In the genomic region with DNA sequence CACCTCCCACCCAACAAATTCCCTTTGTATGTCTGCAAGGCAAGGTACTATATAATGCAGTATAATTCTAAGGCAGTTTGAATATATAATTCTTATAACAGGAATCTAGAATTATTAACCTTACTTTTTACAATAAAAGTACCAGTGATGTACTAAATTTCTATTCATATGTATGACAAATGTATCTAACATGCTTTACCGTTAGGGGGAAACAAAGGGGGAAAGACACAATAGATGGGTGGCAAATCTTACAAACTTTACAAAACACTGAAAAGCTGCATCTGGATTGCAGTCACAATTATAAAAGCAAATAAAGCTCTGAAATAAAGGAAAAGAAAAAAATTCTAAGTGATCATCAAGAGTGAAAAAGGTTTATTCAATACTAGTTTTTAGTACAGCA, we compare ENCODE assay signal across 10 cellular contexts. TPM values are rescaled to one million over a fixed set of nuclear protein-coding genes. Genes with fewer than 3 reads are reported as not detected.
DNase-seq lines count a peak whose midpoint lies in the region; TF ChIP-seq lines count a peak whose summit lies in the region.
"Had no signal": no experiment of that assay in that cellular context is flagged by ENCODE, and none has a peak within 500 bp of the region (broad histone marks: within the 10 kb centered on the region; RNA-seq: fewer than 3 reads in every experiment).

No MANE protein-coding gene starts in this region.

- H3K36me3 Mint-ChIP-seq in CD4-positive, alpha-beta memory T cell, result peaks cover 3 to 6% of the 10 kb centered on the region in 2 donors
- no peaks in the 10 kb centered on the region for H3K36me3 Mint-ChIP-seq in activated T-helper 2 cell treated with anti-CD3 and anti-CD28 coated beads, Interferon-gamma antibody, Interleukin-2, Interleukin-4, amounts not matched to agents 10 μg/mL and 5 μg/mL and 100 μg/mL, durations not matched to agents 14 hours and 24 hours and 36 hours (ENCODE audit: low read depth)

- H3K27me3 ChIP-seq in mammary epithelial cell (ENCODE audit: insufficient read depth, low read length), result no peaks in the 10 kb centered on the region
- no peaks in the 10 kb centered on the region for H3K27me3 ChIP-seq in muscle layer of duodenum (ENCODE audit: low read depth, low read length)
- H3K27me3 ChIP-seq in CD4-positive, alpha-beta memory T cell (ENCODE audit: insufficient read depth, low read length), result peaks cover 14% of the 10 kb centered on the region

- H3K4me3 Mint-ChIP-seq in CD4-positive, alpha-beta memory T cell, result no peak overlapping the region
- H3K4me3 Mint-ChIP-seq in activated T-helper 2 cell treated with anti-CD3 and anti-CD28 coated beads, Interferon-gamma antibody, Interleukin-2, Interleukin-4, amounts not matched to agents 10 μg/mL and 5 μg/mL and 100 μg/mL, durations not matched to agents 14 hours and 24 hours and 36 hours (ENCODE audit: low read depth), result no peak overlapping the region

- WGBS in mammary epithelial cell (ENCODE audit: low coverage, missing lambda C conversion rate), result 83% methylated on average over 1 of the region's 1 CpG

- no peak overlapping the region for H3K27ac ChIP-seq in mammary epithelial cell (ENCODE audit: insufficient read depth, low read depth, low read length)
- H3K27ac ChIP-seq in muscle layer of duodenum (ENCODE audit: low read length), result no peak overlapping the region
- no peak overlapping the region for H3K27ac ChIP-seq in CD4-positive, alpha-beta memory T cell (ENCODE audit: low read depth, low read length)

- peaks cover 26 to 36% of the 10 kb centered on the region in 2 donors for H3K27me3 Mint-ChIP-seq in CD4-positive, alpha-beta memory T cell
- H3K27me3 Mint-ChIP-seq in activated T-helper 2 cell treated with anti-CD3 and anti-CD28 coated beads, Interferon-gamma antibody, Interleukin-2, Interleukin-4, amounts not matched to agents 10 μg/mL and 5 μg/mL and 100 μg/mL, durations not matched to agents 14 hours and 24 hours and 36 hours (ENCODE audit: low read depth), result peaks cover 51% of the 10 kb centered on the region

- H3K36me3 ChIP-seq in mammary epithelial cell (ENCODE audit: insufficient read depth, low read length) (no peaks in the 10 kb centered on the region), muscle layer of duodenum (ENCODE audit: control insufficient read depth in 1 of 2, insufficient read depth in 2 of 2, low read length in 2 of 2) (peaks cover 0 to 3% of the 10 kb centered on the region in 2 donors)
- no peaks in the 10 kb centered on the region for H3K36me3 ChIP-seq in CD4-positive, alpha-beta memory T cell (ENCODE audit: insufficient read depth, low read length)

- POLR2A ChIA-PET in AG04449 (lab: Yijun Ruan, JAX), result interaction anchor here (1.0 kb wide), 1 partner anchor 444 kb away, joined by 3 read pairs; the partner anchor contains the start of gene GPBP1L1
- POLR2A ChIA-PET in CD4-positive, alpha-beta memory T cell (lab: Charles Lee; ENCODE audit: partially characterized antibody), result no interaction called here

- no TSS peak for BruUV-seq in mammary epithelial cell (replicated peaks; lab: Mats Ljungman, UMichigan)

- H3K9me3 ChIP-seq in mammary epithelial cell (replicated peaks; ENCODE audit: insufficient read depth, low read length), result no peaks in the 10 kb centered on the region
- no peaks in the 10 kb centered on the region for H3K9me3 ChIP-seq in muscle layer of duodenum (ENCODE audit: control insufficient read depth in 1 of 2, low read length in 2 of 2)
- H3K9me3 ChIP-seq in CD4-positive, alpha-beta memory T cell (ENCODE audit: control insufficient read depth in 1 of 2, low read length in 2 of 2), result no peaks in the 10 kb centered on the region

- H3K4me3 ChIP-seq in AG04449 (ENCODE audit: low read depth, low read length) (peak overlapping the region; percentile 75), mammary epithelial cell (replicated peaks in 1 of 3; ENCODE audit: insufficient read depth in 1 of 3, low read depth in 2 of 3, low read length in 3 of 3) (peak overlapping the region; percentile 73 to 99 (median 78)), muscle layer of duodenum (ENCODE audit: low read depth in 1 of 2, low read length in 2 of 2) (peak overlapping the region; percentile 87 to 91)
- H3K4me3 ChIP-seq in Jurkat, Clone E6-1 (ENCODE audit: low read length), result peak overlapping the region; percentile 83
- no peak overlapping the region for H3K4me3 ChIP-seq in CD4-positive, alpha-beta memory T cell (ENCODE audit: low read length in 2 of 2)

- in situ Hi-C loops in mammary epithelial cell (cut with MboI; ENCODE audit: low sequenced_read_pairs in 2 of 2), result no loop called here

- intact Hi-C loops in mammary epithelial cell (cut with micrococcal nuclease), result no loop called here
- intact Hi-C loops in CD4-positive, alpha-beta memory T cell (cut with micrococcal nuclease), result no loop called here
- intact Hi-C loops in activated T-helper 2 cell treated with anti-CD3 and anti-CD28 coated beads, Interferon-gamma antibody, Interleukin-2, Interleukin-4, amounts not matched to agents 10 μg/mL and 5 μg/mL and 100 μg/mL, durations not matched to agents 14 hours and 24 hours and 36 hours (cut with micrococcal nuclease), result loop anchor here (5.0 kb wide), 1 partner anchor 328 kb away; the partner anchor contains the start of gene MAST2

- dilution Hi-C loops in mammary epithelial cell (cut with HindIII; ENCODE audit: low sequenced_read_pairs), result no loop called here

- H2AFZ ChIP-seq in mammary epithelial cell (ENCODE audit: low read depth, low read length), result no peak overlapping the region

- TF ChIP-seq CTCF in AG04449 (IDR thresholded peaks at IDR 0.05; ENCODE audit: insufficient read depth, low read length, missing control alignments) (no peak), mammary epithelial cell (conservative IDR thresholded peaks at IDR 0.05 in 1 of 2, IDR thresholded peaks at IDR 0.05 in 1 of 2; ENCODE audit: extremely low read depth in 1 of 2, insufficient read depth in 1 of 2, low read depth in 1 of 2, low read length in 2 of 2) (no peak)

- H3K79me2 ChIP-seq in mammary epithelial cell (ENCODE audit: insufficient read depth, low read length), result peaks cover 44% of the 10 kb centered on the region

- peaks cover 25% of the 10 kb centered on the region for H3K4me1 ChIP-seq in mammary epithelial cell (ENCODE audit: insufficient read depth, low read length)
- H3K4me1 ChIP-seq in muscle layer of duodenum (ENCODE audit: control insufficient read depth in 1 of 2, insufficient read depth in 2 of 2, low read length in 2 of 2), result peaks cover 0 to 13% of the 10 kb centered on the region in 2 donors
- peaks cover 17% of the 10 kb centered on the region for H3K4me1 ChIP-seq in CD4-positive, alpha-beta memory T cell (ENCODE audit: insufficient read depth, low read length)

- DNase-seq in AG04449 (ENCODE audit: low read depth, low spot score) (no peak), mammary epithelial cell (no peak), NOMO-1 treated with dmso at 0.1 percent for 144 hours (lab: John Stamatoyannopoulos, UW; ENCODE audit: unreplicated experiment) (no peak)
- no peak for DNase-seq in Jurkat, Clone E6-1 (ENCODE audit: low read depth, low spot score)
- no peak for DNase-seq in activated effector memory CD4-positive, alpha-beta T cell treated with Interleukin-2 at 50 U/mL for 16 hours
- no peak for DNase-seq in CD4-positive, alpha-beta memory T cell
- DNase-seq in activated T-helper 2 cell treated with anti-CD3 and anti-CD28 coated beads, Interferon-gamma antibody, Interleukin-2, Interleukin-4, amounts not matched to agents 10 μg/mL and 5 μg/mL and 100 μg/mL, durations not matched to agents 14 hours and 24 hours and 36 hours (ENCODE audit: low spot score), result no peak
- DNase-seq: amniotic stem cell, kidney glomerular epithelial cell had no signal

- peaks cover 13 to 28% (median 23%) of the 10 kb centered on the region in 4 donors for H3K4me1 Mint-ChIP-seq in CD4-positive, alpha-beta memory T cell
- peaks cover 24% of the 10 kb centered on the region for H3K4me1 Mint-ChIP-seq in activated T-helper 2 cell treated with anti-CD3 and anti-CD28 coated beads, Interferon-gamma antibody, Interleukin-2, Interleukin-4, amounts not matched to agents 10 μg/mL and 5 μg/mL and 100 μg/mL, durations not matched to agents 14 hours and 24 hours and 36 hours (ENCODE audit: low read depth)

- H3K4me2 ChIP-seq in mammary epithelial cell (ENCODE audit: insufficient read depth, low read depth, low read length), result peak overlapping the region; percentile 82

- no peak overlapping the region for H3K27ac Mint-ChIP-seq in CD4-positive, alpha-beta memory T cell
- H3K27ac Mint-ChIP-seq in activated T-helper 2 cell treated with anti-CD3 and anti-CD28 coated beads, Interferon-gamma antibody, Interleukin-2, Interleukin-4, amounts not matched to agents 10 μg/mL and 5 μg/mL and 100 μg/mL, durations not matched to agents 14 hours and 24 hours and 36 hours, result no peak overlapping the region

- H3K9ac ChIP-seq in mammary epithelial cell (ENCODE audit: insufficient read depth, low read length), result peak overlapping the region; percentile 90

- CTCF ChIA-PET in AG04449 (lab: Yijun Ruan, JAX), result interaction anchor here (1.0 to 2.7 kb wide), 4 partner anchors 15 to 92 kb away, joined by 3 to 9 read pairs (median 4); no protein-coding TSS in a partner anchor
- CTCF ChIA-PET in mammary epithelial cell (lab: Charles Lee; ENCODE audit: low non-redundant PET), result no interaction called here
- CTCF ChIA-PET in CD4-positive, alpha-beta memory T cell (lab: Charles Lee; ENCODE audit: partially characterized antibody), result no interaction called here

- no peaks in the 10 kb centered on the region for H3K9me3 Mint-ChIP-seq in CD4-positive, alpha-beta memory T cell
- no peaks in the 10 kb centered on the region for H3K9me3 Mint-ChIP-seq in activated T-helper 2 cell treated with anti-CD3 and anti-CD28 coated beads, Interferon-gamma antibody, Interleukin-2, Interleukin-4, amounts not matched to agents 10 μg/mL and 5 μg/mL and 100 μg/mL, durations not matched to agents 14 hours and 24 hours and 36 hours

- H4K20me1 ChIP-seq in mammary epithelial cell (ENCODE audit: insufficient read depth, low read length), result no peaks in the 10 kb centered on the region

RNA-seq across cellular contexts. Expression of gene PIK3R3, which starts 2.3 kb away (rescaled TPM):
- polyA plus RNA-seq in Jurkat, Clone E6-1 (2012; ENCODE audit: insufficient read depth, insufficient read length), result 21.3 TPM
- total RNA-seq in mammary epithelial cell, result 10 to 100 TPM; 12.8 to 13.8 TPM
- 7.3 TPM for polyA plus RNA-seq in mammary epithelial cell
- 15.3 TPM for polyA minus RNA-seq in mammary epithelial cell
- total RNA-seq in CD4-positive, alpha-beta memory T cell, result under 1 TPM; 0.23 to 0.25 TPM
- polyA plus RNA-seq in CD4-positive, alpha-beta memory T cell, result under 1 TPM in 1 of 2 donors, not detected in 1; 0.32 TPM
- 2.8 and 3.3 TPM in 2 replicates for total RNA-seq in activated T-helper 2 cell treated with anti-CD3 and anti-CD28 coated beads, Interferon-gamma antibody, Interleukin-2, Interleukin-4, amounts not matched to agents 10 μg/mL and 5 μg/mL and 100 μg/mL, durations not matched to agents 14 hours and 24 hours and 36 hours

RNA-seq across cellular contexts. Expression of gene TSPAN1, which starts 44.7 kb away (rescaled TPM):
- not detected for polyA plus RNA-seq in Jurkat, Clone E6-1 (2012; ENCODE audit: insufficient read depth, insufficient read length)
- total RNA-seq in mammary epithelial cell, result 100 to 1,000 TPM; 116 to 277 TPM
- 510 TPM for polyA plus RNA-seq in mammary epithelial cell
- polyA minus RNA-seq in mammary epithelial cell, result 362 TPM
- not detected for total RNA-seq in CD4-positive, alpha-beta memory T cell
- not detected for polyA plus RNA-seq in CD4-positive, alpha-beta memory T cell
- total RNA-seq in activated T-helper 2 cell treated with anti-CD3 and anti-CD28 coated beads, Interferon-gamma antibody, Interleukin-2, Interleukin-4, amounts not matched to agents 10 μg/mL and 5 μg/mL and 100 μg/mL, durations not matched to agents 14 hours and 24 hours and 36 hours, result 0.46 TPM in 1 of 2 replicates, not detected in the other

RNA-seq across cellular contexts. Expression of gene P3R3URF, which starts 46.1 kb away (rescaled TPM):
- polyA plus RNA-seq in Jurkat, Clone E6-1 (2012; ENCODE audit: insufficient read depth, insufficient read length), result not detected
- total RNA-seq in mammary epithelial cell, result not detected
- polyA plus RNA-seq in mammary epithelial cell, result not detected
- polyA minus RNA-seq in mammary epithelial cell, result not detected
- not detected for total RNA-seq in CD4-positive, alpha-beta memory T cell
- not detected for polyA plus RNA-seq in CD4-positive, alpha-beta memory T cell
- not detected in 2 replicates for total RNA-seq in activated T-helper 2 cell treated with anti-CD3 and anti-CD28 coated beads, Interferon-gamma antibody, Interleukin-2, Interleukin-4, amounts not matched to agents 10 μg/mL and 5 μg/mL and 100 μg/mL, durations not matched to agents 14 hours and 24 hours and 36 hours

Comparison
In these comparisons a context has a peak if more than half of its experiments do, and no peak if none do; other contexts are left out.
1. H3K4me3 ChIP-seq: peak in AG04449 (single experiment), Jurkat, Clone E6-1 (single experiment), mammary epithelial cell (3 of 3) and muscle layer of duodenum (2 of 2); none in CD4-positive, alpha-beta memory T cell (0 of 2).
2. RNA of gene TSPAN1, which starts 44.7 kb away (total RNA-seq): 116 to 277 TPM in mammary epithelial cell; not detected in CD4-positive, alpha-beta memory T cell and 0.46 TPM in activated T-helper 2 cell treated with anti-CD3 and anti-CD28 coated beads, Interferon-gamma antibody, Interleukin-2, Interleukin-4, amounts not matched to agents 10 μg/mL and 5 μg/mL and 100 μg/mL, durations not matched to agents 14 hours and 24 hours and 36 hours; every median in the first group is over 10 times any median in the second.